In genomic region chr11:60265373-60266214, GRCh38 we compare ENCODE assay signal across 9 cellular contexts. TPM values are rescaled to one million over a fixed set of nuclear protein-coding genes. Genes with fewer than 3 reads are reported as not detected.
A peak's percentile ranks its signal among the peaks of the same experiment; 100 is the strongest.
DNase-seq lines count a peak whose midpoint lies in the region; ATAC-seq and TF ChIP-seq lines count a peak whose summit lies in the region.
"Had no signal": no experiment of that assay in that cellular context is flagged by ENCODE, and none has a peak within 500 bp of the region (broad histone marks: within the 10 kb centered on the region; RNA-seq: fewer than 3 reads in every experiment).

No MANE protein-coding gene starts in this region.

- POLR2A ChIA-PET in activated CD4-positive, alpha-beta memory T cell treated with anti-CD3 and anti-CD28 coated beads for 36 hours (lab: Charles Lee), result no interaction called here

- no peaks in the 10 kb centered on the region for H3K9me3 ChIP-seq in prostate gland

- no peaks in the 10 kb centered on the region for H3K36me3 ChIP-seq in prostate gland

- H3K4me1 Mint-ChIP-seq in activated CD4-positive, alpha-beta memory T cell treated with anti-CD3 and anti-CD28 coated beads for 36 hours (ENCODE audit: low read depth), result no peaks in the 10 kb centered on the region

- intact Hi-C loops in prostate gland (cut with DNase I), result no loop called here
- intact Hi-C loops in activated CD4-positive, alpha-beta memory T cell treated with anti-CD3 and anti-CD28 coated beads for 36 hours (cut with micrococcal nuclease), result loop anchor here (1.0 to 5.0 kb wide), 4 partner anchors 42 to 353 kb away; no protein-coding TSS in a partner anchor

- TF ChIP-seq CTCF in fibroblast of pulmonary artery (IDR thresholded peaks at IDR 0.05; ENCODE audit: low read length, missing control alignments), result peak; percentile 66
- TF ChIP-seq CTCF in prostate gland (IDR thresholded peaks at IDR 0.05), result peak; percentile 25 to 66 (median 59)
- TF ChIP-seq CTCF in omental fat pad (IDR thresholded peaks at IDR 0.05), result peak in 1 of 3 donors; percentile 30

- peaks cover 8% of the 10 kb centered on the region for H3K27me3 Mint-ChIP-seq in activated CD4-positive, alpha-beta memory T cell treated with anti-CD3 and anti-CD28 coated beads for 36 hours

- H3K27ac Mint-ChIP-seq in activated CD4-positive, alpha-beta memory T cell treated with anti-CD3 and anti-CD28 coated beads for 36 hours, result no peak overlapping the region

- H3K27me3 ChIP-seq in prostate gland (replicated peaks; ENCODE audit: insufficient read depth), result no peaks in the 10 kb centered on the region

- H3K4me1 ChIP-seq in prostate gland (replicated peaks), result no peaks in the 10 kb centered on the region

- TF ChIP-seq POLR2A in prostate gland (IDR thresholded peaks at IDR 0.05), result no peak

- H3K27ac ChIP-seq in prostate gland, result no peak overlapping the region
- H3K27ac ChIP-seq: epithelial cell of prostate had no signal

- peak; percentile 71 for ATAC-seq in SK-N-SH treated with all-trans-retinoic acid at 6 μM for 48 hours
- no peak for ATAC-seq in omental fat pad (ENCODE audit: low FRiP score)

- CTCF ChIA-PET in activated CD4-positive, alpha-beta memory T cell treated with anti-CD3 and anti-CD28 coated beads for 36 hours (lab: Charles Lee), result interaction anchor here (0.6 to 3.1 kb wide), 18 partner anchors 8 to 354 kb away, joined by 3 to 17 read pairs (median 3); no protein-coding TSS in a partner anchor

- H3K36me3 Mint-ChIP-seq in activated CD4-positive, alpha-beta memory T cell treated with anti-CD3 and anti-CD28 coated beads for 36 hours, result no peaks in the 10 kb centered on the region

- no peak overlapping the region for H3K4me3 Mint-ChIP-seq in activated CD4-positive, alpha-beta memory T cell treated with anti-CD3 and anti-CD28 coated beads for 36 hours

- peak; percentile 18 to 49 for DNase-seq in stimulated activated CD4-positive, alpha-beta T cell treated with anti-CD3 and anti-CD28 coated beads, Interleukin-2, amount 100 ng/mL, for 48 hours
- DNase-seq in stimulated activated CD4-positive, alpha-beta T cell treated with anti-CD3 and anti-CD28 coated beads, Interleukin-12 subunit alpha, Interleukin-12 subunit beta, amount 100 ng/mL, for 4 hours, result no peak
- DNase-seq in HuH-7 (ENCODE audit: low spot score) (peak; percentile 28), fibroblast of pulmonary artery (ENCODE audit: low read depth) (peak; percentile 36), prostate gland (ENCODE audit: low spot score) (peak; percentile 9), omental fat pad (ENCODE audit: low spot score) (no peak)
- no peak for DNase-seq in activated CD4-positive, alpha-beta memory T cell treated with anti-CD3 and anti-CD28 coated beads for 36 hours

- H3K9me3 Mint-ChIP-seq in activated CD4-positive, alpha-beta memory T cell treated with anti-CD3 and anti-CD28 coated beads for 36 hours, result peaks cover 2% of the 10 kb centered on the region

- H3K4me3 ChIP-seq in fibroblast of pulmonary artery (replicated peaks; ENCODE audit: low read depth, low read length) (no peak overlapping the region), prostate gland (no peak overlapping the region)

- WGBS in prostate gland, result 24% methylated on average over 4 of the region's 4 CpGs

TF ChIP-seq in SK-N-SH treated with all-trans-retinoic acid at 6 μM for 48 hours, 23 proteins besides CTCF, POLR2A, EP300 and RAD21:
- TF ChIP-seq ESRRG (CRISPR knock-in tag; IDR thresholded peaks at IDR 0.05) (no peak), POU6F1 (CRISPR knock-in tag; IDR thresholded peaks at IDR 0.05; ENCODE audit: borderline replicate concordance, low read depth) (no peak), SNAI2 (CRISPR knock-in tag; IDR thresholded peaks at IDR 0.05) (no peak), ZFP3 (CRISPR knock-in tag; IDR thresholded peaks at IDR 0.05) (no peak), CSRNP3 (CRISPR knock-in tag; IDR thresholded peaks at IDR 0.05) (no peak), CREB5 (CRISPR knock-in tag; IDR thresholded peaks at IDR 0.05; ENCODE audit: low read depth) (no peak), BACH2 (CRISPR knock-in tag; IDR thresholded peaks at IDR 0.05; ENCODE audit: borderline replicate concordance) (no peak), PPARA (CRISPR knock-in tag; IDR thresholded peaks at IDR 0.05; ENCODE audit: borderline replicate concordance) (no peak), RARB (CRISPR knock-in tag; IDR thresholded peaks at IDR 0.05) (no peak), ZFP30 (CRISPR knock-in tag; IDR thresholded peaks at IDR 0.05) (no peak), ZNF8 (CRISPR knock-in tag; IDR thresholded peaks at IDR 0.05) (no peak), ZNF70 (CRISPR knock-in tag; IDR thresholded peaks at IDR 0.05) (no peak), OSR1 (CRISPR knock-in tag; IDR thresholded peaks at IDR 0.05) (no peak), TCF4 (CRISPR knock-in tag; IDR thresholded peaks at IDR 0.05; ENCODE audit: borderline replicate concordance) (no peak), TSHZ2 (CRISPR knock-in tag; IDR thresholded peaks at IDR 0.05) (no peak), CSDC2 (CRISPR knock-in tag; IDR thresholded peaks at IDR 0.05) (no peak), GLIS3 (CRISPR knock-in tag; IDR thresholded peaks at IDR 0.05) (no peak)

RNA-seq across cellular contexts. Expression of gene MS4A4A, which starts 14.9 kb away (rescaled TPM):
- total RNA-seq in prostate gland (10 to 100 TPM in 1 of 2 donors, 1 to 10 TPM in 1; 2.1 to 10.6 TPM), omental fat pad (100 to 1,000 TPM in 2 of 4 donors, 10 to 100 TPM in 2; 61.3 to 131 (median 103) TPM)
- total RNA-seq in activated CD4-positive, alpha-beta memory T cell treated with anti-CD3 and anti-CD28 coated beads for 36 hours, result not detected

RNA-seq across cellular contexts. Expression of gene MS4A4E, which starts 22.7 kb away (rescaled TPM):
- 1 to 10 TPM in 1 of 2 donors, not detected in 1; 1.5 TPM for total RNA-seq in prostate gland
- not detected for total RNA-seq in activated CD4-positive, alpha-beta memory T cell treated with anti-CD3 and anti-CD28 coated beads for 36 hours
- 1 to 10 TPM; 2.2 to 7.1 (median 4.4) TPM for total RNA-seq in omental fat pad

Comparison
In these comparisons a context has a peak if more than half of its experiments do, and no peak if none do; other contexts are left out.
1. DNase-seq: peak in stimulated activated CD4-positive, alpha-beta T cell treated with anti-CD3 and anti-CD28 coated beads, Interleukin-2, amount 100 ng/mL, for 48 hours (2 of 2), HuH-7 (single experiment), fibroblast of pulmonary artery (single experiment) and prostate gland (single experiment); none in stimulated activated CD4-positive, alpha-beta T cell treated with anti-CD3 and anti-CD28 coated beads, Interleukin-12 subunit alpha, Interleukin-12 subunit beta, amount 100 ng/mL, for 4 hours (single experiment), activated CD4-positive, alpha-beta memory T cell treated with anti-CD3 and anti-CD28 coated beads for 36 hours (single experiment) and omental fat pad (single experiment).
2. RNA of gene MS4A4A, which starts 14.9 kb away (total RNA-seq): 61.3 to 131 TPM in omental fat pad; 2.1 to 10.6 TPM in prostate gland and not detected in activated CD4-positive, alpha-beta memory T cell treated with anti-CD3 and anti-CD28 coated beads for 36 hours; every median in the first group is over 4 times any median in the second.